ENCODE assay signal across 8 cellular contexts in the genomic region with DNA sequence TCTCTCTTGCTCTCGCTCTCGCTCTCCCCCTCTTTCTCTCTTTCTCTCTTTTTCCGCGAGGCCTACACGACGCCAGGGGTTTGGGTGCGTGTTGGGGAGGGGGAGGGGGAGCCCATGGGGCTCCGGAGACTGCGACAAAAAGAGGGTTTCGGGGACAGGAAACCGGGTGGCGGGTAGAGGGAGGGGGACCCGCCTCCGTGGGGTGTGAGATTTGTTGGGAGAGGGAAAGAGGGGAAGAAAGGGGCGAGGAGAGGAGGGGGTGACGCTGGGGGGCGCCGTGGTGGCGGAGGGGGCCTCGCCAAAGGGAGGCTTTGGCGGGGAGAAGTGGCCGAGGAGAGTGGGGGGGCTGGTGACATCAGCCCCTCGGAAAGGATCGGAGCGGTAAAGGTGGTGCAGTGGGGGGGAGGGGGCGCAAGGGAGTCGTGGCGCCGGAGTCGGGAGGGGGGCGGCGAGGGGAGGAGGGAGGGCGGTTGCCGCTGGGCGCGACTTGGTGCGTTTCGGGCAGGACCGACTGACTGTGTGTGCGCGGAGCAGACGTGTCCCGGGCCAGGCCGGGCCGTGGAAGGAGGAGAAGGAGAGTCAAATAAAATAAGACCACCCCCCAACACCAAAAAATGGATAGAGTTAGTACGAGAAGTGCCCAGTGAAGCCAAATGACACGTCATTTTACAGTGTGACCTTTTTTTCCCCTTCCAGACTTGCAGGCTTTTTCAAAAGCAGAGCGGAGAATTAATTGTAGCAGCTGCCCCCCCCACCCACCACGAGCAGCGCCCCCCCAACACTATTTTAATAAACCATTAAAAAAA. TPM values are rescaled to one million over a fixed set of nuclear protein-coding genes. Genes with fewer than 3 reads are reported as not detected.
DNase-seq lines count a peak whose midpoint lies in the region; ATAC-seq, FAIRE-seq and TF ChIP-seq lines count a peak whose summit lies in the region.

No MANE protein-coding gene starts in this region.

- H3K27ac ChIP-seq in H1 (ENCODE audit: low read depth, low read length) = peak overlapping the region; percentile 87; the same call in 1 of the 2 replicates
- peak overlapping the region; percentile 98 for H3K27ac ChIP-seq in mesodermal cell (ENCODE audit: low read depth, low read length, severe bottlenecking)

- peaks cover 0 to 6% (median 2%) of the 10 kb centered on the region in 4 experiments; a peak in 2 of 7 replicates for H3K27me3 ChIP-seq in H1 (replicated peaks in 1 of 4; ENCODE audit: control insufficient read depth in 3 of 4, extremely low read depth in 1 of 4, insufficient read depth in 3 of 4, low read length in 3 of 4)

- H3K23me2 ChIP-seq in H1 (ENCODE audit: low read depth, low read length) = peaks cover 14% of the 10 kb centered on the region

- peak overlapping the region; percentile 19 for H3K18ac ChIP-seq in H1 (ENCODE audit: extremely low read depth, low read length)

- no peak overlapping the region for H2BK20ac ChIP-seq in H1 (ENCODE audit: low read length)

- peaks cover 14 to 56% of the 10 kb centered on the region in 2 experiments; a peak in 3 of 4 replicates for H3K79me2 ChIP-seq in H1 (ENCODE audit: control insufficient read depth in 1 of 2, insufficient read depth in 2 of 2, low read length in 2 of 2)

- H3K4me2 ChIP-seq in H1 (ENCODE audit: insufficient read depth in 1 of 2, low read depth in 2 of 2, low read length in 2 of 2) = peak overlapping the region; percentile 62 to 72

- H2BK15ac ChIP-seq in H1 (ENCODE audit: low read length) = no peak overlapping the region

- H3K9ac ChIP-seq in H1 (replicated peaks in 1 of 4; ENCODE audit: extremely low read depth in 1 of 4, low read depth in 3 of 4, low read length in 3 of 4) = peak overlapping the region; percentile 65 to 91 (median 76)

- H3K36me3 ChIP-seq in H1 (ENCODE audit: control insufficient read depth in 2 of 4, insufficient read depth in 4 of 4, low read length in 3 of 4) (peaks cover 0 to 15% (median 2%) of the 10 kb centered on the region in 4 experiments; a peak in 4 of 8 replicates), mesodermal cell (ENCODE audit: control insufficient read depth, insufficient read depth, low read length) (peaks cover 30% of the 10 kb centered on the region)

- H4K8ac ChIP-seq in H1 (ENCODE audit: extremely low read depth, insufficient read depth, low read length) = peak overlapping the region; percentile 96; the same call in 1 of the 2 replicates

- no peak overlapping the region for H3K23ac ChIP-seq in H1 (ENCODE audit: insufficient read length)

- peak; percentile 4 for ATAC-seq in HG03025 (IDR thresholded peaks at IDR 0.05; ENCODE audit: low FRiP score, unreplicated experiment)

- peak overlapping the region; percentile 48 for H4K5ac ChIP-seq in H1 (ENCODE audit: insufficient read length, low read depth, low read length)

- peak in 1 of 2 experiments; percentile 36; a peak in 2 of 3 replicates for TF ChIP-seq POLR2A in H1 (IDR thresholded peaks at IDR 0.05; ENCODE audit: control extremely low read depth in 1 of 2, low read depth in 2 of 2, low read length in 2 of 2)

- H2BK5ac ChIP-seq in H1 (ENCODE audit: low read depth, low read length) = peak overlapping the region; percentile 68

- H3K4me3 ChIP-seq in H1 (ENCODE audit: extremely low read depth in 1 of 4, insufficient read depth in 2 of 4, low read depth in 3 of 4, low read length in 4 of 4) = peak overlapping the region; percentile 73 to 98 (median 80)
- H3K4me3 ChIP-seq in mesodermal cell (ENCODE audit: extremely low read depth, insufficient read depth, low read length, poor library complexity, severe bottlenecking) = peak overlapping the region; percentile 84

- H4K20me1 ChIP-seq in H1 (replicated peaks in 1 of 2; ENCODE audit: control insufficient read depth in 1 of 2, insufficient read depth in 2 of 2, low read length in 2 of 2) = peaks cover 9 to 16% of the 10 kb centered on the region in 2 experiments

- POLR2A ChIA-PET in H1 (lab: Charles Lee; ENCODE audit: partially characterized antibody) = interaction anchor here (1.3 to 3.7 kb wide), 4 partner anchors 9 to 140 kb away, joined by 3 to 26 read pairs (median 4); a partner anchor contains a TSS

- H3K4me1 ChIP-seq in H1 (replicated peaks in 1 of 4; ENCODE audit: control insufficient read depth in 3 of 4, insufficient read depth in 4 of 4, low read length in 3 of 4) (peaks cover 4 to 25% (median 16%) of the 10 kb centered on the region in 4 experiments), mesodermal cell (ENCODE audit: control insufficient read depth, insufficient read depth, low read length, poor library complexity, severe bottlenecking) (peaks cover 27% of the 10 kb centered on the region)

- H2AFZ ChIP-seq in H1 (ENCODE audit: low read length) = no peak overlapping the region

- in situ Hi-C loops in Caki2 (cut with HindIII; ENCODE audit: low pct_unique_long_range_greater_than_20kb, low sequenced_read_pairs) = no loop called here

- WGBS in H1 (ENCODE audit: extremely low coverage in 1 of 2, insufficient coverage in 1 of 2, insufficient read length in 1 of 2, insufficient replicate concordance in 2 of 2, low coverage in 1 of 2, low lambda C conversion rate in 2 of 2, missing lambda C conversion rate in 1 of 2), 2 experiments = 0% methylated on average over 3 of the region's 50 CpGs; no CpG with 5 or more reads in 1 of the 2 experiments
- 0% methylated on average over 11 of the region's 50 CpGs; no CpG with 5 or more reads in 1 of the 2 experiments for WGBS in mesodermal cell (ENCODE audit: insufficient coverage in 2 of 2), 2 experiments

- no peak overlapping the region for H2AK5ac ChIP-seq in H1 (ENCODE audit: low read depth, low read length)

- CTCF ChIA-PET in H1 (lab: Charles Lee; ENCODE audit: partially characterized antibody) = no interaction called here

- H3K56ac ChIP-seq in H1 (replicated peaks; ENCODE audit: insufficient read length, low read depth, low read length) = peak overlapping the region; percentile 91

- H3K79me1 ChIP-seq in H1 (ENCODE audit: low read depth, low read length) = no peaks in the 10 kb centered on the region; the same call in 1 of the 2 replicates

- H3K9me3 ChIP-seq in H1 (ENCODE audit: insufficient read depth in 2 of 2, low read depth in 1 of 2, low read length in 1 of 2) (no peaks in the 10 kb centered on the region), mesodermal cell (ENCODE audit: control insufficient read depth, low read length) (no peaks in the 10 kb centered on the region)

- no peak for TF ChIP-seq EP300 in H1 (IDR thresholded peaks at IDR 0.05; ENCODE audit: borderline replicate concordance in 1 of 2, low read depth in 2 of 2, low read length in 2 of 2)

- no peak for TF ChIP-seq CTCF in H1 (IDR thresholded peaks at IDR 0.05; ENCODE audit: control extremely low read depth in 1 of 3, insufficient read depth in 1 of 3, low read depth in 1 of 3, low read length in 3 of 3)

- FAIRE-seq in H1 (lab: Jason Lieb, UNC) = no peak

- TF ChIP-seq RAD21 in H1 (IDR thresholded peaks at IDR 0.05 in 1 of 2, conservative IDR thresholded peaks at IDR 0.05 in 1 of 2; ENCODE audit: low read depth in 2 of 2, low read length in 2 of 2) = no peak

- H2BK120ac ChIP-seq in H1 (replicated peaks; ENCODE audit: low read depth, low read length) = peak overlapping the region; percentile 38

- no peak overlapping the region for H2BK12ac ChIP-seq in H1 (ENCODE audit: low read depth, low read length)

- DNase-seq in Caki2 (ENCODE audit: low read depth) (peak; percentile 65), NCI-H774 (lab: John Stamatoyannopoulos, UW) (peak; percentile 62), H1 (ENCODE audit: low read depth in 1 of 2, low spot score in 2 of 2) (peak in 1 of 2 experiments; percentile 75), OCI-M2 (lab: John Stamatoyannopoulos, UW; ENCODE audit: unreplicated experiment) (no peak)
- DNase-seq in activated CD8-positive, alpha-beta memory T cell treated with anti-CD3 and anti-CD28 coated beads for 48 hours (ENCODE audit: low read depth in 2 of 3, low spot score in 2 of 3) = peak in 2 of 3 experiments; percentile 53 to 61
- DNase-seq in stimulated activated CD8-positive, alpha-beta memory T cell treated with anti-CD3 and anti-CD28 coated beads, Interleukin-2, amount 100 ng/mL, for 48 hours (ENCODE audit: low read depth in 2 of 2) = peak; percentile 67 to 75

- H3K14ac ChIP-seq in H1 (ENCODE audit: insufficient read length) = no peak overlapping the region

- peak overlapping the region; percentile 78 for H4K91ac ChIP-seq in H1 (replicated peaks; ENCODE audit: insufficient read length, low read length)

- peak overlapping the region; percentile 82 for H3K4ac ChIP-seq in H1 (replicated peaks; ENCODE audit: insufficient read length, low read depth, low read length)

RNA-seq across cellular contexts. Expression of a gene that starts 39.8 kb away (rescaled TPM):
- total RNA-seq in Caki2 (2014; rRNA removed; shearing (Covaris generic); ENCODE audit: low replicate concordance) = 471 and 541 TPM in 2 replicates
- 989 and 1,039 TPM in 2 replicates for total RNA-seq in H1 (2021; fragmentation: NEBNext Ultra II Directional; extraction: Animal tissue kit (Norgen Biotek cat#: 25700))
- polyA plus RNA-seq in H1 (2011; rRNA removed) = 1,613 and 2,238 TPM in 2 replicates
- 1,327 TPM for polyA plus RNA-seq in H1 (2011; cell fraction: cytosol; rRNA removed)
- 1,703 TPM for polyA plus RNA-seq in H1 (2011; cell fraction: nucleus; rRNA removed)
- polyA plus RNA-seq in H1 (2012, experiment 1 of 2) = 953 to 1,220 TPM (median 1,156 TPM) in 4 replicates
- 998 TPM for polyA plus RNA-seq in H1 (2012, experiment 2 of 2)
- polyA plus RNA-seq in H1 (2013, experiment 1 of 2) = 696 TPM
- polyA plus RNA-seq in H1 (2013, experiment 2 of 2) = 746 TPM
- polyA minus RNA-seq in H1 (2011; rRNA and poly(A)+ RNA removed) = 1,072 and 1,265 TPM in 2 replicates
- 673 TPM for polyA minus RNA-seq in H1 (2011; cell fraction: cytosol; rRNA and poly(A)+ RNA removed)
- 539 TPM for polyA minus RNA-seq in H1 (2011; cell fraction: nucleus; rRNA and poly(A)+ RNA removed)
- 1,889 TPM for polyA plus RNA-seq in mesodermal cell (2013, experiment 1 of 2)
- 1,868 TPM for polyA plus RNA-seq in mesodermal cell (2013, experiment 2 of 2)

RNA-seq across cellular contexts. Expression of a gene that starts 41.6 kb away (rescaled TPM):
- total RNA-seq in Caki2 (2014; rRNA removed; shearing (Covaris generic); ENCODE audit: low replicate concordance) = 3.1 and 5.2 TPM in 2 replicates
- 11.7 and 13.7 TPM in 2 replicates for total RNA-seq in H1 (2021; fragmentation: NEBNext Ultra II Directional; extraction: Animal tissue kit (Norgen Biotek cat#: 25700))
- 4.7 and 5.4 TPM in 2 replicates for polyA plus RNA-seq in H1 (2011; rRNA removed)
- polyA plus RNA-seq in H1 (2011; cell fraction: cytosol; rRNA removed) = 5.8 TPM
- 15.2 TPM for polyA plus RNA-seq in H1 (2011; cell fraction: nucleus; rRNA removed)
- polyA plus RNA-seq in H1 (2012, experiment 1 of 2) = 4.0 to 6.0 TPM (median 5.4 TPM) in 4 replicates
- 4.3 TPM for polyA plus RNA-seq in H1 (2012, experiment 2 of 2)
- polyA plus RNA-seq in H1 (2013, experiment 1 of 2) = 2.2 TPM
- polyA plus RNA-seq in H1 (2013, experiment 2 of 2) = 2.1 TPM
- polyA minus RNA-seq in H1 (2011; rRNA and poly(A)+ RNA removed) = 5.8 and 6.2 TPM in 2 replicates
- polyA minus RNA-seq in H1 (2011; cell fraction: cytosol; rRNA and poly(A)+ RNA removed) = 7.9 TPM
- 20.0 TPM for polyA minus RNA-seq in H1 (2011; cell fraction: nucleus; rRNA and poly(A)+ RNA removed)
- polyA plus RNA-seq in mesodermal cell (2013, experiment 1 of 2) = 2.2 TPM
- polyA plus RNA-seq in mesodermal cell (2013, experiment 2 of 2) = 2.0 TPM
